38 cellular contexts compared by ENCODE assay signal in the genomic region with DNA sequence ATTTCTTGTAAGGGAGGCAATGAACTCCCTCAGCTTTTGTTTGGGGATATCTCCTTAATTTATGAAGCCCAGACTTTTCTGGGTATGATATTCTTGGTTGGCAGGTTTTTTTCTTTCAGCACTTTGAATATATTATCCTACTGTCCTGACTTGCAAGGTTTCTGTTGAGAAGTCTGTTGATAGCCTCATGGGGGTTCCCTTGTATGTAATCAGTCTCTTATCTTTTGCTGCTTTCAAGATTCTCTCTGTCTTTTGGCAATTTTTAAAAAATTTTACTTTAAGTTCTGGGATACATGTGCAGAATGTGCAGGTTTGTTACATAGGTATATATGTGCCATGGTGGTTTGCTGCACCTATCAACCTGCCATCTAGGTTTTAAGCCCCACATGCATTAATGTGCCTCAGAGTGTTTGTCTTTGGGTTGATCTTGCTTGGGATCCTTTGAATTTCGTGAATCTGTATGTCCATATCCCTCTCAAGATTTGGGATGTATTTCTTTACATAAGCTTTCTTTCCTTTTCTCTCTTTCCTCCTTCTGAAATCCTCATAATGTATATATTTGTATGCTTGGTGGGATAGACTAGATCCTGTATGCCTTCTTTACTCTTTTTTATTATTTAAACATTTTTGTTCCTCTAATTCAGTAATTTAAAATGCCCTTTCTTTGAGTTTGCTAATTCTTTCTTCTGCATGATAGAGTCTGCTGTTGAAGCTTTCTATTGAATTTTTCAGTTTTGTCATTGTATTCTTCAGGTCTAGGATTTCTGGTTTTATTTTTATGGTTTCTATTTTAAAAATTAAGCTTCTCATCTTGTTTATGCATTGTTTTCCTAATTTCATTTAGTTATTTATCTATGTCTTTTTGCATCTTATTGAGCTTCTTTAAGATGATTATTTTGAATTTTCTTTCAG. TPM values are rescaled to one million over a fixed set of nuclear protein-coding genes. Genes with fewer than 3 reads are reported as not detected.
"Had no signal": no experiment of that assay in that cellular context is flagged by ENCODE, and none has a peak within 500 bp of the region (broad histone marks: within the 10 kb centered on the region; RNA-seq: fewer than 3 reads in every experiment).

No MANE protein-coding gene starts in this region.

- H3K4me3 Mint-ChIP-seq: activated B cell treated with CpG ODN at 0.5 μM for 24 hours; activated CD4-positive, alpha-beta memory T cell treated with anti-CD3 and anti-CD28 coated beads for 36 hours; activated CD4-positive, alpha-beta T cell treated with anti-CD3 and anti-CD28 coated beads, Interleukin-2, amount 10 ng/mL, durations not matched to agents 24 days and 14 days; activated CD8-positive, alpha-beta T cell treated with anti-CD3 and anti-CD28 coated beads for 36 hours; activated naive CD4-positive, alpha-beta T cell treated with anti-CD3 and anti-CD28 coated beads, Interleukin-2, amount 10 ng/mL, durations not matched to agents 7 days and 5 days; activated naive CD4-positive, alpha-beta T cell treated with anti-CD3 and anti-CD28 coated beads, Interleukin-2, amount 50 U/mL, for 24 hours; activated naive CD8-positive, alpha-beta T cell; activated naive CD8-positive, alpha-beta T cell treated with anti-CD3 and anti-CD28 coated beads, Interleukin-2, amount 10 ng/mL, durations not matched to agents 7 days and 5 days; activated naive CD8-positive, alpha-beta T cell treated with anti-CD3 and anti-CD28 coated beads, Interleukin-2, amount 50 U/mL, for 24 hours; activated T-cell treated with anti-CD3 and anti-CD28 coated beads, Interleukin-2, amount 50 U/mL, for 24 hours; brain; central memory CD8-positive, alpha-beta T cell; T-helper 1 cell treated with Interleukin-12 subunit alpha and Interleukin-12 subunit beta and Interleukin-4 antibody, amounts not matched to agents 30 μg/mL and 1 μg/mL, for 36 hours; T-helper 2 cell treated with Interferon-gamma antibody and Interleukin-4, amounts not matched to agents 5 μg/mL and 100 μg/mL, for 36 hours had no signal

- H3K27me3 ChIP-seq: ascending aorta, cardiac muscle cell had no signal

- H3K36me3 Mint-ChIP-seq: activated naive CD8-positive, alpha-beta T cell treated with anti-CD3 and anti-CD28 coated beads, Interleukin-2, amount 10 ng/mL, durations not matched to agents 7 days and 5 days; brain had no signal

- H3K36me3 ChIP-seq: ascending aorta, cardiac muscle cell had no signal

- H3K27ac Mint-ChIP-seq: activated B cell treated with CpG ODN at 0.5 μM for 24 hours; activated CD4-positive, alpha-beta memory T cell treated with anti-CD3 and anti-CD28 coated beads for 36 hours; activated CD4-positive, alpha-beta T cell treated with anti-CD3 and anti-CD28 coated beads, Interleukin-2, amount 10 ng/mL, durations not matched to agents 24 days and 14 days; activated CD8-positive, alpha-beta T cell treated with anti-CD3 and anti-CD28 coated beads for 36 hours; activated naive CD4-positive, alpha-beta T cell treated with anti-CD3 and anti-CD28 coated beads, Interleukin-2, amount 10 ng/mL, durations not matched to agents 7 days and 5 days; activated naive CD4-positive, alpha-beta T cell treated with anti-CD3 and anti-CD28 coated beads, Interleukin-2, amount 50 U/mL, for 24 hours; activated naive CD8-positive, alpha-beta T cell; activated naive CD8-positive, alpha-beta T cell treated with anti-CD3 and anti-CD28 coated beads, Interleukin-2, amount 10 ng/mL, durations not matched to agents 7 days and 5 days; activated naive CD8-positive, alpha-beta T cell treated with anti-CD3 and anti-CD28 coated beads, Interleukin-2, amount 50 U/mL, for 24 hours; activated T-cell treated with anti-CD3 and anti-CD28 coated beads, Interleukin-2, amount 50 U/mL, for 24 hours; activated T-helper 2 cell treated with anti-CD3 and anti-CD28 coated beads, Interferon-gamma antibody, Interleukin-2, Interleukin-4, amounts not matched to agents 10 μg/mL and 5 μg/mL and 100 μg/mL, durations not matched to agents 14 hours and 24 hours and 36 hours; brain; T-helper 1 cell treated with Interleukin-12 subunit alpha and Interleukin-12 subunit beta and Interleukin-4 antibody, amounts not matched to agents 30 μg/mL and 1 μg/mL, for 36 hours; T-helper 2 cell treated with Interferon-gamma antibody and Interleukin-4, amounts not matched to agents 5 μg/mL and 100 μg/mL, for 36 hours had no signal

- H3K27ac ChIP-seq: ascending aorta, cardiac muscle cell, VCaP had no signal

- H3K4me1 Mint-ChIP-seq: activated B cell treated with CpG ODN at 0.5 μM for 24 hours; activated CD4-positive, alpha-beta T cell treated with anti-CD3 and anti-CD28 coated beads, Interleukin-2, amount 10 ng/mL, durations not matched to agents 24 days and 14 days; activated naive CD4-positive, alpha-beta T cell treated with anti-CD3 and anti-CD28 coated beads, Interleukin-2, amount 10 ng/mL, durations not matched to agents 7 days and 5 days; activated naive CD4-positive, alpha-beta T cell treated with anti-CD3 and anti-CD28 coated beads, Interleukin-2, amount 50 U/mL, for 24 hours; activated naive CD8-positive, alpha-beta T cell treated with anti-CD3 and anti-CD28 coated beads, Interleukin-2, amount 10 ng/mL, durations not matched to agents 7 days and 5 days; activated naive CD8-positive, alpha-beta T cell treated with anti-CD3 and anti-CD28 coated beads, Interleukin-2, amount 50 U/mL, for 24 hours; brain; central memory CD8-positive, alpha-beta T cell had no signal

- DNase-seq: activated B cell treated with CpG ODN at 0.5 μM for 24 hours; activated CD4-positive, alpha-beta memory T cell treated with anti-CD3 and anti-CD28 coated beads for 36 hours; activated CD4-positive, alpha-beta T cell treated with anti-CD3 and anti-CD28 coated beads for 4 hours; activated CD4-positive, alpha-beta T cell treated with anti-CD3 and anti-CD28 coated beads, Interleukin-2, amount 10 ng/mL, durations not matched to agents 24 days and 14 days; activated CD4-positive, alpha-beta T cell treated with anti-CD3 and anti-CD28 coated beads, Interleukin-2, amount 50 U/mL, for 1 hour; activated CD4-positive, alpha-beta T cell treated with anti-CD3 and anti-CD28 coated beads, Interleukin-2, amount 50 U/mL, for 4 hours; activated CD4-positive, CD25-positive, alpha-beta regulatory T cell treated with anti-CD3 and anti-CD28 coated beads, Interleukin-2, amount 50 U/mL, for 72 hours; activated CD8-positive, alpha-beta memory T cell treated with anti-CD3 and anti-CD28 coated beads, Interleukin-2, amount 50 U/mL, for 4 hours; activated CD8-positive, alpha-beta T cell treated with anti-CD3 and anti-CD28 coated beads for 36 hours; activated effector memory CD4-positive, alpha-beta T cell treated with Interleukin-2 at 50 U/mL for 16 hours; activated gamma-delta T cell; activated naive CD4-positive, alpha-beta T cell treated with anti-CD3 and anti-CD28 coated beads, Interleukin-2, amount 10 ng/mL, durations not matched to agents 7 days and 5 days; activated naive CD4-positive, alpha-beta T cell treated with Interleukin-2 at 50 U/mL for 16 hours; activated naive CD8-positive, alpha-beta T cell treated with anti-CD3 and anti-CD28 coated beads, Interleukin-2, amount 10 ng/mL, durations not matched to agents 7 days and 5 days; activated naive CD8-positive, alpha-beta T cell treated with anti-CD3 and anti-CD28 coated beads, Interleukin-2, amount 50 U/mL, for 24 hours; activated T-cell treated with anti-CD3 and anti-CD28 coated beads, Interleukin-2, amount 50 U/mL, for 24 hours; activated T-cell treated with anti-CD3 and anti-CD28 coated beads, Interleukin-2, amount 50 U/mL, for 48 hours; amygdala; anterior cingulate cortex; caudate nucleus; cerebellar nuclear complex; T-helper 2 cell; T-helper 9 cell had no signal

- ATAC-seq: activated CD8-positive, alpha-beta T cell treated with anti-CD3 and anti-CD28 coated beads for 36 hours; activated naive CD8-positive, alpha-beta T cell treated with anti-CD3 and anti-CD28 coated beads, Interleukin-2, amount 50 U/mL, for 24 hours had no signal

- H3K4me3 ChIP-seq: ascending aorta, cardiac muscle cell had no signal

- FAIRE-seq: bronchial epithelial cell, TTC549 had no signal

- H3K4me1 ChIP-seq: ascending aorta had no signal

RNA-seq across cellular contexts. Expression of a gene that starts 5.2 kb away (rescaled TPM):
- total RNA-seq: activated B cell treated with CpG ODN at 0.5 μM for 24 hours; activated CD4-positive, alpha-beta memory T cell treated with anti-CD3 and anti-CD28 coated beads for 36 hours; activated CD4-positive, alpha-beta T cell treated with anti-CD3 and anti-CD28 coated beads, Interleukin-2, amount 10 ng/mL, durations not matched to agents 24 days and 14 days; activated CD8-positive, alpha-beta memory T cell treated with anti-CD3 and anti-CD28 coated beads for 36 hours; activated CD8-positive, alpha-beta T cell treated with anti-CD3 and anti-CD28 coated beads for 36 hours; activated naive CD8-positive, alpha-beta T cell treated with anti-CD3 and anti-CD28 coated beads, Interleukin-2, amount 10 ng/mL, durations not matched to agents 7 days and 5 days; activated T-helper 2 cell treated with anti-CD3 and anti-CD28 coated beads, Interferon-gamma antibody, Interleukin-2, Interleukin-4, amounts not matched to agents 10 μg/mL and 5 μg/mL and 100 μg/mL, durations not matched to agents 14 hours and 24 hours and 36 hours; ascending aorta; bronchial epithelial cell; cardiac muscle cell; chondrocyte had no signal
- polyA plus RNA-seq: adipose tissue, cardiac muscle cell had no signal

RNA-seq across cellular contexts. Expression of a gene that starts 11.6 kb away (rescaled TPM):
- total RNA-seq: activated B cell treated with CpG ODN at 0.5 μM for 24 hours; activated CD4-positive, alpha-beta memory T cell treated with anti-CD3 and anti-CD28 coated beads for 36 hours; activated CD4-positive, alpha-beta T cell treated with anti-CD3 and anti-CD28 coated beads, Interleukin-2, amount 10 ng/mL, durations not matched to agents 24 days and 14 days; activated CD8-positive, alpha-beta memory T cell treated with anti-CD3 and anti-CD28 coated beads for 36 hours; activated CD8-positive, alpha-beta T cell treated with anti-CD3 and anti-CD28 coated beads for 36 hours; activated naive CD8-positive, alpha-beta T cell treated with anti-CD3 and anti-CD28 coated beads, Interleukin-2, amount 10 ng/mL, durations not matched to agents 7 days and 5 days; activated T-helper 2 cell treated with anti-CD3 and anti-CD28 coated beads, Interferon-gamma antibody, Interleukin-2, Interleukin-4, amounts not matched to agents 10 μg/mL and 5 μg/mL and 100 μg/mL, durations not matched to agents 14 hours and 24 hours and 36 hours; ascending aorta; bronchial epithelial cell; cardiac muscle cell; chondrocyte had no signal
- polyA plus RNA-seq: adipose tissue, cardiac muscle cell had no signal

RNA-seq across cellular contexts. Expression of a gene that starts 22.0 kb away (rescaled TPM):
- total RNA-seq: activated B cell treated with CpG ODN at 0.5 μM for 24 hours; activated CD4-positive, alpha-beta memory T cell treated with anti-CD3 and anti-CD28 coated beads for 36 hours; activated CD4-positive, alpha-beta T cell treated with anti-CD3 and anti-CD28 coated beads, Interleukin-2, amount 10 ng/mL, durations not matched to agents 24 days and 14 days; activated CD8-positive, alpha-beta memory T cell treated with anti-CD3 and anti-CD28 coated beads for 36 hours; activated CD8-positive, alpha-beta T cell treated with anti-CD3 and anti-CD28 coated beads for 36 hours; activated naive CD8-positive, alpha-beta T cell treated with anti-CD3 and anti-CD28 coated beads, Interleukin-2, amount 10 ng/mL, durations not matched to agents 7 days and 5 days; activated T-helper 2 cell treated with anti-CD3 and anti-CD28 coated beads, Interferon-gamma antibody, Interleukin-2, Interleukin-4, amounts not matched to agents 10 μg/mL and 5 μg/mL and 100 μg/mL, durations not matched to agents 14 hours and 24 hours and 36 hours; ascending aorta; bronchial epithelial cell; cardiac muscle cell; chondrocyte had no signal
- polyA plus RNA-seq: cardiac muscle cell had no signal

RNA-seq across cellular contexts. Expression of a gene that starts 39.4 kb away (rescaled TPM):
- total RNA-seq: activated B cell treated with CpG ODN at 0.5 μM for 24 hours; activated CD4-positive, alpha-beta memory T cell treated with anti-CD3 and anti-CD28 coated beads for 36 hours; activated CD4-positive, alpha-beta T cell treated with anti-CD3 and anti-CD28 coated beads, Interleukin-2, amount 10 ng/mL, durations not matched to agents 24 days and 14 days; activated CD8-positive, alpha-beta memory T cell treated with anti-CD3 and anti-CD28 coated beads for 36 hours; activated CD8-positive, alpha-beta T cell treated with anti-CD3 and anti-CD28 coated beads for 36 hours; activated naive CD8-positive, alpha-beta T cell treated with anti-CD3 and anti-CD28 coated beads, Interleukin-2, amount 10 ng/mL, durations not matched to agents 7 days and 5 days; activated T-helper 2 cell treated with anti-CD3 and anti-CD28 coated beads, Interferon-gamma antibody, Interleukin-2, Interleukin-4, amounts not matched to agents 10 μg/mL and 5 μg/mL and 100 μg/mL, durations not matched to agents 14 hours and 24 hours and 36 hours; ascending aorta; bronchial epithelial cell; cardiac muscle cell; chondrocyte had no signal
- polyA plus RNA-seq: adipose tissue, cardiac muscle cell had no signal

RNA-seq across cellular contexts. Expression of a gene that starts 56.8 kb away (rescaled TPM):
- total RNA-seq: activated B cell treated with CpG ODN at 0.5 μM for 24 hours; activated CD4-positive, alpha-beta memory T cell treated with anti-CD3 and anti-CD28 coated beads for 36 hours; activated CD4-positive, alpha-beta T cell treated with anti-CD3 and anti-CD28 coated beads, Interleukin-2, amount 10 ng/mL, durations not matched to agents 24 days and 14 days; activated CD8-positive, alpha-beta memory T cell treated with anti-CD3 and anti-CD28 coated beads for 36 hours; activated CD8-positive, alpha-beta T cell treated with anti-CD3 and anti-CD28 coated beads for 36 hours; activated naive CD8-positive, alpha-beta T cell treated with anti-CD3 and anti-CD28 coated beads, Interleukin-2, amount 10 ng/mL, durations not matched to agents 7 days and 5 days; activated T-helper 2 cell treated with anti-CD3 and anti-CD28 coated beads, Interferon-gamma antibody, Interleukin-2, Interleukin-4, amounts not matched to agents 10 μg/mL and 5 μg/mL and 100 μg/mL, durations not matched to agents 14 hours and 24 hours and 36 hours; ascending aorta; cardiac muscle cell; chondrocyte had no signal
- polyA plus RNA-seq: cardiac muscle cell had no signal
